In genomic region chr6:161544801-161545490, GRCh38 we compare ENCODE assay signal across 22 cellular contexts.
DNase-seq lines count a peak whose midpoint lies in the region; TF ChIP-seq lines count a peak whose summit lies in the region.
"Had no signal": no experiment of that assay in that cellular context is flagged by ENCODE, and none has a peak within 500 bp of the region (broad histone marks: within the 10 kb centered on the region; RNA-seq: fewer than 3 reads in every experiment).

No MANE protein-coding gene starts in this region.

- H3K9me3 ChIP-seq in SJCRH30 (replicated peaks): no peaks in the 10 kb centered on the region
- no peaks in the 10 kb centered on the region for H3K9me3 ChIP-seq in smooth muscle cell (replicated peaks; ENCODE audit: low read depth)
- no peaks in the 10 kb centered on the region for H3K9me3 ChIP-seq in trophoblast cell (ENCODE audit: insufficient read depth, low read depth, low read length)
- H3K9me3 ChIP-seq: Caco-2, Peyer's patch had no signal

- no peak overlapping the region for H3K23ac ChIP-seq in trophoblast cell (ENCODE audit: low read length)

- H3K79me1 ChIP-seq in trophoblast cell (ENCODE audit: low read length): no peaks in the 10 kb centered on the region

- no peak overlapping the region for H2BK5ac ChIP-seq in trophoblast cell (ENCODE audit: low read depth, low read length, poor library complexity)

- H4K91ac ChIP-seq in trophoblast cell (ENCODE audit: low read depth, low read length): no peak overlapping the region

- H3K4me3 ChIP-seq in SJCRH30 (peak overlapping the region; percentile 15), astrocyte of the spinal cord (ENCODE audit: low read depth, low read length) (no peak overlapping the region), smooth muscle cell (no peak overlapping the region), trophoblast cell (ENCODE audit: low read depth, low read length) (no peak overlapping the region)
- H3K4me3 ChIP-seq: Peyer's patch had no signal

- 58% methylated on average over 10 of the region's 10 CpGs for WGBS in smooth muscle cell (ENCODE audit: low lambda C conversion rate)
- no CpG with 5 or more reads among the region's 10 CpGs for WGBS in trophoblast cell (ENCODE audit: extremely low coverage, insufficient coverage, insufficient read length)

- H4K8ac ChIP-seq in trophoblast cell (ENCODE audit: low read depth, low read length): no peak overlapping the region

- H3K9ac ChIP-seq in smooth muscle cell (ENCODE audit: low read depth) (no peak overlapping the region), trophoblast cell (ENCODE audit: low read length) (no peak overlapping the region)

- no peak overlapping the region for H4K12ac ChIP-seq in trophoblast cell (ENCODE audit: low read depth, low read length)

- no peak for TF ChIP-seq CTCF in astrocyte of the spinal cord (IDR thresholded peaks at IDR 0.05; ENCODE audit: low read depth, low read length)
- TF ChIP-seq CTCF in smooth muscle cell (IDR thresholded peaks at IDR 0.05; ENCODE audit: borderline replicate concordance, insufficient read depth, poor library complexity, severe bottlenecking): no peak

- no peak overlapping the region for H3K4ac ChIP-seq in trophoblast cell (ENCODE audit: low read depth, low read length)

- no peak overlapping the region for H2BK120ac ChIP-seq in trophoblast cell (ENCODE audit: insufficient read depth, low read length, poor library complexity)

- H3K4me2 ChIP-seq in smooth muscle cell (peak overlapping the region; percentile 1), trophoblast cell (ENCODE audit: low read length) (no peak overlapping the region)

- H3K27ac ChIP-seq in SJCRH30 (peak overlapping the region; percentile 68), smooth muscle cell (ENCODE audit: low read depth) (no peak overlapping the region), trophoblast cell (ENCODE audit: low read depth, low read length) (no peak overlapping the region)
- H3K27ac ChIP-seq: C4-2B, Peyer's patch had no signal

- H4K20me1 ChIP-seq in smooth muscle cell (ENCODE audit: low read depth): no peaks in the 10 kb centered on the region

- H3K79me2 ChIP-seq in smooth muscle cell (ENCODE audit: low read depth) (no peaks in the 10 kb centered on the region), trophoblast cell (ENCODE audit: control insufficient read depth, insufficient read depth, low read length, poor library complexity) (no peaks in the 10 kb centered on the region)

- no peak overlapping the region for H2AK5ac ChIP-seq in trophoblast cell (ENCODE audit: low read length)

- H3K27me3 ChIP-seq in SJCRH30 (no peaks in the 10 kb centered on the region), smooth muscle cell (ENCODE audit: low read depth) (no peaks in the 10 kb centered on the region), trophoblast cell (ENCODE audit: insufficient read depth, low read length) (no peaks in the 10 kb centered on the region)
- H3K27me3 ChIP-seq: Peyer's patch had no signal

- H3F3A ChIP-seq in smooth muscle cell (ENCODE audit: low read depth): no peaks in the 10 kb centered on the region

- DNase-seq in EL (peak; percentile 2), SJCRH30 (peak; percentile 88 to 94), astrocyte of the spinal cord (ENCODE audit: low read depth, low spot score) (peak; percentile 75), smooth muscle cell (lab: John Stamatoyannopoulos, UW; ENCODE audit: unreplicated experiment) (no peak), trophoblast cell (no peak), NOMO-1 treated with DMSO at 0.1 percent for 48 hours (lab: John Stamatoyannopoulos, UW; ENCODE audit: unreplicated experiment) (no peak)
- no peak for DNase-seq in effector CD8-positive, alpha-beta T cell (lab: John Stamatoyannopoulos, UW)
- DNase-seq: Caco-2; CD8-positive, alpha-beta T cell; DMS79 treated with DMSO at 0.1 percent for 48 hours; IMR-90; KG1; MM.1S; NCI-H2029; NCI-H446 treated with DMSO at 0.1 percent for 48 hours; NCI-H526; NCI-H82; OCI-M1; Peyer's patch; SIG-M5; T-cell had no signal

- peaks cover 56% of the 10 kb centered on the region for H3K4me1 ChIP-seq in SJCRH30
- H3K4me1 ChIP-seq in smooth muscle cell (ENCODE audit: low read depth): no peaks in the 10 kb centered on the region
- H3K4me1 ChIP-seq in trophoblast cell (ENCODE audit: control insufficient read depth in 1 of 2, insufficient read depth in 2 of 2, low read length in 2 of 2): peaks cover 2 to 3% of the 10 kb centered on the region in 2 experiments
- H3K4me1 ChIP-seq: Caco-2, Peyer's patch had no signal

- H2BK12ac ChIP-seq in trophoblast cell (ENCODE audit: low read length): no peak overlapping the region

- no peak overlapping the region for H2AFZ ChIP-seq in smooth muscle cell (ENCODE audit: low read depth)
- no peak overlapping the region for H2AFZ ChIP-seq in trophoblast cell (ENCODE audit: insufficient read depth, low read length, poor library complexity)

- no peak overlapping the region for H3K14ac ChIP-seq in trophoblast cell (ENCODE audit: low read length)

- in situ Hi-C loops in astrocyte of the spinal cord (cut with HindIII; ENCODE audit: low sequenced_read_pairs): no loop called here

- no peak overlapping the region for H3K18ac ChIP-seq in trophoblast cell (ENCODE audit: low read length)

- H3K36me3 ChIP-seq in SJCRH30 (no peaks in the 10 kb centered on the region), smooth muscle cell (ENCODE audit: low read depth) (no peaks in the 10 kb centered on the region), trophoblast cell (ENCODE audit: control insufficient read depth in 1 of 2, insufficient read depth in 2 of 2, low read length in 2 of 2) (no peaks in the 10 kb centered on the region)
- H3K36me3 ChIP-seq: Peyer's patch had no signal

Comparison
In these comparisons a context has a peak if more than half of its experiments do, and no peak if none do; other contexts are left out.
1. DNase-seq: peak in EL (single experiment), SJCRH30 (2 of 2) and astrocyte of the spinal cord (single experiment); none in smooth muscle cell (single experiment), trophoblast cell (0 of 2), NOMO-1 treated with DMSO at 0.1 percent for 48 hours (single experiment) and effector CD8-positive, alpha-beta T cell (single experiment).